Comparison of ENCODE assay signal across 25 cellular contexts in genomic region chr19:2973229-2973628, GRCh38. TPM values are rescaled to one million over a fixed set of nuclear protein-coding genes. Genes with fewer than 3 reads are reported as not detected.
DNase-seq lines count a peak whose midpoint lies in the region; ATAC-seq and TF ChIP-seq lines count a peak whose summit lies in the region.
"Had no signal": no experiment of that assay in that cellular context is flagged by ENCODE, and none has a peak within 500 bp of the region (broad histone marks: within the 10 kb centered on the region; RNA-seq: fewer than 3 reads in every experiment).

No MANE protein-coding gene starts in this region.

- H3K27me3 ChIP-seq in esophagus muscularis mucosa, result no peaks in the 10 kb centered on the region
- no peaks in the 10 kb centered on the region for H3K27me3 ChIP-seq in psoas muscle (ENCODE audit: insufficient read depth in 3 of 3, low read length in 2 of 3)
- no peaks in the 10 kb centered on the region for H3K27me3 ChIP-seq in upper lobe of right lung
- H3K27me3 ChIP-seq: body of pancreas, MG63 had no signal

- H3K36me3 ChIP-seq in esophagus muscularis mucosa (no peaks in the 10 kb centered on the region), psoas muscle (ENCODE audit: insufficient read depth in 1 of 2, low read depth in 1 of 2) (no peaks in the 10 kb centered on the region), upper lobe of right lung (no peaks in the 10 kb centered on the region)
- H3K36me3 ChIP-seq: MG63, prostate gland had no signal

- H3K4me1 ChIP-seq in esophagus muscularis mucosa (peaks cover 83 to 100% (median 100%) of the 10 kb centered on the region in 4 donors), psoas muscle (peaks cover 20% of the 10 kb centered on the region), upper lobe of right lung (peaks cover 86% of the 10 kb centered on the region)

- peak; percentile 85 for TF ChIP-seq EP300 in esophagus muscularis mucosa (IDR thresholded peaks at IDR 0.05)

- TF ChIP-seq POLR2A in esophagus muscularis mucosa (IDR thresholded peaks at IDR 0.05; ENCODE audit: low read depth), result no peak

- no peaks in the 10 kb centered on the region for H3K9me3 ChIP-seq in esophagus muscularis mucosa
- H3K9me3 ChIP-seq in psoas muscle, result no peaks in the 10 kb centered on the region
- H3K9me3 ChIP-seq in upper lobe of right lung, result no peaks in the 10 kb centered on the region
- H3K9me3 ChIP-seq: body of pancreas, Caco-2, MG63, prostate gland had no signal

- ATAC-seq in left cardiac atrium, result peak in 1 of 2 donors; percentile 27
- ATAC-seq in psoas muscle, result peak in 1 of 4 donors; percentile 24
- ATAC-seq in upper lobe of right lung, result no peak
- ATAC-seq: activated CD8-positive, alpha-beta T cell treated with anti-CD3 and anti-CD28 coated beads, Interleukin-2, amount 10 ng/mL, durations not matched to agents 7 days and 5 days; activated T-cell treated with anti-CD3 and anti-CD28 coated beads, Interleukin-2, amount 50 U/mL, for 4 hours; body of pancreas; Panc1; SK-N-SH treated with all-trans-retinoic acid at 6 μM for 48 hours had no signal

- H3K27ac ChIP-seq in esophagus muscularis mucosa (replicated peaks in 1 of 4), result peak overlapping the region; percentile 81 to 88 (median 86)
- peak overlapping the region; percentile 72 for H3K27ac ChIP-seq in psoas muscle
- peak overlapping the region; percentile 90 for H3K27ac ChIP-seq in upper lobe of right lung
- H3K27ac ChIP-seq: epithelial cell of prostate had no signal

- WGBS in esophagus muscularis mucosa, result 53% methylated on average over 8 of the region's 8 CpGs
- whole genome bisulfite sequencing in psoas muscle, 3 donors, result 43 to 59% (median 50%) methylated on average over 8 of the region's 8 CpGs

- DNase-seq in esophagus muscularis mucosa (ENCODE audit: extremely low spot score) (no peak), left cardiac atrium (peak; percentile 62), psoas muscle (peak in 1 of 2 donors; percentile 82), upper lobe of right lung (no peak), NCI-H345 (lab: John Stamatoyannopoulos, UW) (no peak), anterior cingulate cortex (lab: John Stamatoyannopoulos, UW) (no peak), NCI-H1092 (lab: John Stamatoyannopoulos, UW) (no peak)
- DNase-seq: activated CD4-positive, CD25-positive, alpha-beta regulatory T cell; activated CD8-positive, alpha-beta T cell treated with anti-CD3 and anti-CD28 coated beads, Interleukin-2, amount 10 ng/mL, durations not matched to agents 7 days and 5 days; activated T-cell treated with anti-CD3 and anti-CD28 coated beads, Interleukin-2, amount 50 U/mL, for 4 hours; AML-193; Caco-2; dermis blood vessel endothelial cell; glutamatergic neuron; HFFc6; mesenchymal stem cell; MG63; naive B cell; NCI-H146; T-helper 9 cell had no signal

- TF ChIP-seq CTCF in esophagus muscularis mucosa (IDR thresholded peaks at IDR 0.05) (no peak), psoas muscle (IDR thresholded peaks at IDR 0.05) (no peak), upper lobe of right lung (IDR thresholded peaks at IDR 0.05) (no peak)

- intact Hi-C loops in esophagus muscularis mucosa (cut with DNase I) (no loop called here), left cardiac atrium (cut with DNase I) (no loop called here), psoas muscle (cut with DNase I) (loop anchor here in 1 of 2 donors (5.0 kb wide), 1 partner anchor 134 kb away; no protein-coding TSS in a partner anchor), upper lobe of right lung (cut with DNase I) (no loop called here)

- H3K4me3 ChIP-seq in esophagus muscularis mucosa (no peak overlapping the region), psoas muscle (no peak overlapping the region), upper lobe of right lung (no peak overlapping the region)
- H3K4me3 ChIP-seq: body of pancreas, MG63, prostate gland had no signal

RNA-seq across cellular contexts. Expression of gene TLE6, which starts 4.1 kb away (rescaled TPM):
- total RNA-seq in esophagus muscularis mucosa (1 to 10 TPM in 1 of 4 donors, under 1 TPM in 2, not detected in 1; 0.75 to 1.2 (median 0.91) TPM), left cardiac atrium (1 to 10 TPM in 1 of 2 donors, under 1 TPM in 1; 0.65 to 1.9 TPM), psoas muscle (under 1 TPM in 3 of 4 donors, not detected in 1; 0.50 to 0.89 (median 0.68) TPM), upper lobe of right lung (6.7 TPM)
- polyA plus RNA-seq in psoas muscle, result 1 to 10 TPM in 2 of 3 donors, under 1 TPM in 1; 0.96 to 2.2 (median 1.5) TPM

RNA-seq across cellular contexts. Expression of gene ZNF77, which starts 28.5 kb away (rescaled TPM):
- 1 to 10 TPM; 2.5 to 4.2 (median 3.0) TPM for total RNA-seq in esophagus muscularis mucosa
- 1 to 10 TPM; 2.7 to 3.5 TPM for total RNA-seq in left cardiac atrium
- total RNA-seq in psoas muscle, result 1 to 10 TPM; 1.3 to 2.4 (median 1.3) TPM
- 1 to 10 TPM in 2 of 3 donors, under 1 TPM in 1; 0.84 to 1.9 (median 1.6) TPM for polyA plus RNA-seq in psoas muscle
- total RNA-seq in upper lobe of right lung, result 4.2 TPM

RNA-seq across cellular contexts. Expression of gene TLE2, which starts 55.9 kb away (rescaled TPM):
- 10 to 100 TPM; 34.0 to 51.2 (median 44.1) TPM for total RNA-seq in esophagus muscularis mucosa
- total RNA-seq in left cardiac atrium, result 10 to 100 TPM; 61.0 to 66.7 TPM
- 10 to 100 TPM; 28.6 to 42.5 (median 36.1) TPM for total RNA-seq in psoas muscle
- polyA plus RNA-seq in psoas muscle, result 10 to 100 TPM; 23.5 to 35.1 (median 31.8) TPM
- 58.6 TPM for total RNA-seq in upper lobe of right lung
